19 cellular contexts compared by ENCODE assay signal in genomic region chr1:86754265-86754974, GRCh38.
"Had no signal": no experiment of that assay in that cellular context is flagged by ENCODE, and none has a peak within 500 bp of the region (broad histone marks: within the 10 kb centered on the region; RNA-seq: fewer than 3 reads in every experiment).

No MANE protein-coding gene starts in this region.

- H3K9me3 ChIP-seq: left lung, uterus had no signal

- DNase-seq: activated CD4-positive, alpha-beta T cell treated with anti-CD3 and anti-CD28 coated beads for 1 hour; activated effector memory CD4-positive, alpha-beta T cell treated with Interleukin-2 at 50 U/mL for 16 hours; activated naive CD4-positive, alpha-beta T cell treated with anti-CD3 and anti-CD28 coated beads, Interleukin-2, amount 50 U/mL, for 16 hours; activated T-cell treated with anti-CD3 and anti-CD28 coated beads, Interleukin-2, amount 50 U/mL, for 4 hours; effector memory CD8-positive, alpha-beta T cell; heart right ventricle; kidney; stimulated activated CD4-positive, alpha-beta T cell treated with anti-CD3 and anti-CD28 coated beads, Interleukin-15, amount 100 ng/mL, for 24 hours; stimulated activated CD4-positive, alpha-beta T cell treated with anti-CD3 and anti-CD28 coated beads, Interleukin-4, amount 100 ng/mL, for 24 hours; stimulated activated naive CD4-positive, alpha-beta T cell treated with Interleukin-2 at 50 U/mL for 16 hours; substantia nigra; T-helper 9 cell; uterus had no signal

- H3K36me3 ChIP-seq: heart right ventricle, left lung, tibial nerve, uterus had no signal

- H3K4me3 ChIP-seq: heart right ventricle, left lung, skin epidermis, tibial nerve, uterus had no signal

- FAIRE-seq: astrocyte, bronchial epithelial cell, frontal cortex, kidney had no signal

- ATAC-seq: heart right ventricle, left lung had no signal

- H3K27ac ChIP-seq: heart right ventricle, left lung, skin epidermis, tibial nerve, uterus had no signal

- H3K27me3 ChIP-seq: heart right ventricle, left lung, tibial nerve, uterus had no signal

- H3K4me1 ChIP-seq: heart right ventricle, tibial nerve had no signal
